Comparison of ENCODE assay signal across 13 cellular contexts in genomic region chr1:10686404-10687040, GRCh38.
A peak's percentile ranks its signal among the peaks of the same experiment; 100 is the strongest.
DNase-seq lines count a peak whose midpoint lies in the region; ATAC-seq, FAIRE-seq and TF ChIP-seq lines count a peak whose summit lies in the region.
"Had no signal": no experiment of that assay in that cellular context is flagged by ENCODE, and none has a peak within 500 bp of the region (broad histone marks: within the 10 kb centered on the region; RNA-seq: fewer than 3 reads in every experiment).

No MANE protein-coding gene starts in this region.

- H3K27ac Mint-ChIP-seq in MCF 10A (ENCODE audit: low read depth, unreplicated experiment): no peak overlapping the region

- peak overlapping the region in 1 of 2 donors; percentile 33 for H3K9ac ChIP-seq in mucosa of rectum (ENCODE audit: low read depth in 1 of 2, low read length in 2 of 2)

- CTCF ChIA-PET in MCF 10A (lab: Yijun Ruan, JAX): no interaction called here

- no peaks in the 10 kb centered on the region for H3K9me3 ChIP-seq in breast epithelium
- no peaks in the 10 kb centered on the region for H3K9me3 ChIP-seq in mucosa of rectum (ENCODE audit: control insufficient read depth in 2 of 2, low read length in 2 of 2)

- H3K27me3 ChIP-seq in breast epithelium: no peaks in the 10 kb centered on the region
- H3K27me3 ChIP-seq in bronchial epithelial cell (ENCODE audit: control insufficient read depth, insufficient read depth, low read length): no peaks in the 10 kb centered on the region
- no peaks in the 10 kb centered on the region for H3K27me3 ChIP-seq in mucosa of rectum (ENCODE audit: control insufficient read depth in 2 of 2, insufficient read depth in 2 of 2, low read length in 2 of 2)

- no peak for FAIRE-seq in bronchial epithelial cell (lab: Jason Lieb, UNC)

- H3K27ac ChIP-seq in breast epithelium: peak overlapping the region; percentile 73
- H3K27ac ChIP-seq in mucosa of rectum (ENCODE audit: low read depth in 2 of 2, low read length in 2 of 2): peak overlapping the region; percentile 82 to 87
- H3K27ac ChIP-seq in urinary bladder (ENCODE audit: low read depth): peak overlapping the region; percentile 14

- H3K4me3 Mint-ChIP-seq in MCF 10A (ENCODE audit: unreplicated experiment): no peak overlapping the region
- H3K4me3 Mint-ChIP-seq: naive thymus-derived CD8-positive, alpha-beta T cell had no signal

- H3K4me3 ChIP-seq in breast epithelium: no peak overlapping the region
- H3K4me3 ChIP-seq in bronchial epithelial cell (ENCODE audit: low read depth, low read length): no peak overlapping the region
- peak overlapping the region in 1 of 2 donors; percentile 13 for H3K4me3 ChIP-seq in mucosa of rectum (ENCODE audit: low read length in 2 of 2)
- no peak overlapping the region for H3K4me3 ChIP-seq in urinary bladder (ENCODE audit: low read depth, low read length)

- intact Hi-C loops in breast epithelium (cut with DNase I; ENCODE audit: low total_unique reads): loop anchor here (1.0 kb wide), 1 partner anchor 48 kb away; no protein-coding TSS in a partner anchor
- intact Hi-C loops in MCF 10A (cut with micrococcal nuclease): no loop called here

- H3K36me3 Mint-ChIP-seq in MCF 10A (ENCODE audit: insufficient read depth, unreplicated experiment): no peaks in the 10 kb centered on the region
- H3K36me3 Mint-ChIP-seq: naive thymus-derived CD8-positive, alpha-beta T cell had no signal

- POLR2A ChIA-PET in MCF 10A (lab: Yijun Ruan, JAX): interaction anchor here (0.6 kb wide), 1 partner anchor 32 kb away, joined by 3 read pairs; no protein-coding TSS in a partner anchor

- ATAC-seq in GM21786 (IDR thresholded peaks at IDR 0.05; ENCODE audit: unreplicated experiment): no peak
- ATAC-seq in HG03432 (IDR thresholded peaks at IDR 0.05; ENCODE audit: unreplicated experiment): no peak
- ATAC-seq: naive thymus-derived CD8-positive, alpha-beta T cell had no signal

- H3K36me3 ChIP-seq in breast epithelium (no peaks in the 10 kb centered on the region), bronchial epithelial cell (ENCODE audit: control insufficient read depth, insufficient read depth, low read length) (peaks cover 9% of the 10 kb centered on the region), mucosa of rectum (ENCODE audit: control insufficient read depth in 2 of 2, insufficient read depth in 2 of 2, low read length in 2 of 2) (peaks cover 3% of the 10 kb centered on the region in 2 donors), urinary bladder (ENCODE audit: insufficient read depth) (no peaks in the 10 kb centered on the region)

- no peaks in the 10 kb centered on the region for H3K27me3 Mint-ChIP-seq in MCF 10A (ENCODE audit: insufficient read depth, unreplicated experiment)
- H3K27me3 Mint-ChIP-seq: naive thymus-derived CD8-positive, alpha-beta T cell had no signal

- TF ChIP-seq CTCF in breast epithelium (IDR thresholded peaks at IDR 0.05) (no peak), MCF 10A (IDR thresholded peaks at IDR 0.05; ENCODE audit: unreplicated experiment) (no peak), bronchial epithelial cell (IDR thresholded peaks at IDR 0.05; ENCODE audit: insufficient read depth, low read length, severe bottlenecking) (peak; percentile 7)

- peaks cover 6% of the 10 kb centered on the region for H3K4me1 Mint-ChIP-seq in MCF 10A (ENCODE audit: insufficient read depth, unreplicated experiment)

- WGBS in urinary bladder: 50% methylated on average over 20 of the region's 20 CpGs

- no TSS peak for BruUV-seq in MCF 10A (replicated peaks; lab: Mats Ljungman, UMichigan)

- H3K4me1 ChIP-seq in breast epithelium (peaks cover 4 to 26% of the 10 kb centered on the region in 2 donors), mucosa of rectum (ENCODE audit: control insufficient read depth in 2 of 2, insufficient read depth in 2 of 2, low read length in 2 of 2) (peaks cover 57 to 77% of the 10 kb centered on the region in 2 donors), urinary bladder (ENCODE audit: insufficient read depth) (peaks cover 6% of the 10 kb centered on the region)

- no peak for DNase-seq in breast epithelium (ENCODE audit: low spot score in 2 of 2)
- no peak for DNase-seq in MCF 10A (ENCODE audit: unreplicated experiment)
- DNase-seq in bronchial epithelial cell (ENCODE audit: low read depth): no peak
- DNase-seq in SW 1271 (lab: John Stamatoyannopoulos, UW): no peak
- DNase-seq: activated CD4-positive, alpha-beta T cell treated with anti-CD3 and anti-CD28 coated beads, Interleukin-2, amount 50 U/mL, for 1 hour; amygdala; Karpas-422; naive thymus-derived CD8-positive, alpha-beta T cell; RPMI8226 had no signal

- H3K9me3 Mint-ChIP-seq in MCF 10A (ENCODE audit: unreplicated experiment): no peaks in the 10 kb centered on the region
- H3K9me3 Mint-ChIP-seq: naive thymus-derived CD8-positive, alpha-beta T cell had no signal

- no peak for TF ChIP-seq POLR2A in breast epithelium (IDR thresholded peaks at IDR 0.05)

Comparison
In these comparisons a context has a peak if more than half of its experiments do, and no peak if none do; other contexts are left out.
1. H3K27ac ChIP-seq: peak in every context shown above with its lines; median percentile 84 in mucosa of rectum; 73 in breast epithelium; 14 in urinary bladder.